1 cellular context compared by ENCODE assay signal in the genomic region with DNA sequence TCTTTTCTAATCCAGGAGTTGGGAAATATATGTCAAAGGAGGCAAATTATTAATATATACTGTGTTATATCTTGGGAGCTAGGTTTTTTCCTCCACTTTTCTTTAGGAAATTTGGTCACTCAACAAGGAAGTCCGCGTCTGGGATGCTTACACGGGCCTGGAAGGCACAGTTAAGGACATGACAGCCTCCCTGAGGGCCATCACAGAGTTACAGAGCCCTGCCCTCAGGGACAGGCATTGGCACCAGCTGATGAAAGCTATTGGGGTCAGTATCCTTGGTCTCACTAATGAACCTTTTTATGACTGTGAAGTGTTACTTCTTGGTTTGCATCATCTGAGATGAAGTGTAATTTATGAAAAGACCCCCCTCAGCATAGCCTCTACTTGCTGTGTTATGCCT.
TF ChIP-seq lines count a peak whose summit lies in the region.

No MANE protein-coding gene starts in this region.

TF ChIP-seq in GM23338, 12 proteins besides CTCF, POLR2A, EP300 and RAD21 (continued from another document):
- TF ChIP-seq, protein P1, sequence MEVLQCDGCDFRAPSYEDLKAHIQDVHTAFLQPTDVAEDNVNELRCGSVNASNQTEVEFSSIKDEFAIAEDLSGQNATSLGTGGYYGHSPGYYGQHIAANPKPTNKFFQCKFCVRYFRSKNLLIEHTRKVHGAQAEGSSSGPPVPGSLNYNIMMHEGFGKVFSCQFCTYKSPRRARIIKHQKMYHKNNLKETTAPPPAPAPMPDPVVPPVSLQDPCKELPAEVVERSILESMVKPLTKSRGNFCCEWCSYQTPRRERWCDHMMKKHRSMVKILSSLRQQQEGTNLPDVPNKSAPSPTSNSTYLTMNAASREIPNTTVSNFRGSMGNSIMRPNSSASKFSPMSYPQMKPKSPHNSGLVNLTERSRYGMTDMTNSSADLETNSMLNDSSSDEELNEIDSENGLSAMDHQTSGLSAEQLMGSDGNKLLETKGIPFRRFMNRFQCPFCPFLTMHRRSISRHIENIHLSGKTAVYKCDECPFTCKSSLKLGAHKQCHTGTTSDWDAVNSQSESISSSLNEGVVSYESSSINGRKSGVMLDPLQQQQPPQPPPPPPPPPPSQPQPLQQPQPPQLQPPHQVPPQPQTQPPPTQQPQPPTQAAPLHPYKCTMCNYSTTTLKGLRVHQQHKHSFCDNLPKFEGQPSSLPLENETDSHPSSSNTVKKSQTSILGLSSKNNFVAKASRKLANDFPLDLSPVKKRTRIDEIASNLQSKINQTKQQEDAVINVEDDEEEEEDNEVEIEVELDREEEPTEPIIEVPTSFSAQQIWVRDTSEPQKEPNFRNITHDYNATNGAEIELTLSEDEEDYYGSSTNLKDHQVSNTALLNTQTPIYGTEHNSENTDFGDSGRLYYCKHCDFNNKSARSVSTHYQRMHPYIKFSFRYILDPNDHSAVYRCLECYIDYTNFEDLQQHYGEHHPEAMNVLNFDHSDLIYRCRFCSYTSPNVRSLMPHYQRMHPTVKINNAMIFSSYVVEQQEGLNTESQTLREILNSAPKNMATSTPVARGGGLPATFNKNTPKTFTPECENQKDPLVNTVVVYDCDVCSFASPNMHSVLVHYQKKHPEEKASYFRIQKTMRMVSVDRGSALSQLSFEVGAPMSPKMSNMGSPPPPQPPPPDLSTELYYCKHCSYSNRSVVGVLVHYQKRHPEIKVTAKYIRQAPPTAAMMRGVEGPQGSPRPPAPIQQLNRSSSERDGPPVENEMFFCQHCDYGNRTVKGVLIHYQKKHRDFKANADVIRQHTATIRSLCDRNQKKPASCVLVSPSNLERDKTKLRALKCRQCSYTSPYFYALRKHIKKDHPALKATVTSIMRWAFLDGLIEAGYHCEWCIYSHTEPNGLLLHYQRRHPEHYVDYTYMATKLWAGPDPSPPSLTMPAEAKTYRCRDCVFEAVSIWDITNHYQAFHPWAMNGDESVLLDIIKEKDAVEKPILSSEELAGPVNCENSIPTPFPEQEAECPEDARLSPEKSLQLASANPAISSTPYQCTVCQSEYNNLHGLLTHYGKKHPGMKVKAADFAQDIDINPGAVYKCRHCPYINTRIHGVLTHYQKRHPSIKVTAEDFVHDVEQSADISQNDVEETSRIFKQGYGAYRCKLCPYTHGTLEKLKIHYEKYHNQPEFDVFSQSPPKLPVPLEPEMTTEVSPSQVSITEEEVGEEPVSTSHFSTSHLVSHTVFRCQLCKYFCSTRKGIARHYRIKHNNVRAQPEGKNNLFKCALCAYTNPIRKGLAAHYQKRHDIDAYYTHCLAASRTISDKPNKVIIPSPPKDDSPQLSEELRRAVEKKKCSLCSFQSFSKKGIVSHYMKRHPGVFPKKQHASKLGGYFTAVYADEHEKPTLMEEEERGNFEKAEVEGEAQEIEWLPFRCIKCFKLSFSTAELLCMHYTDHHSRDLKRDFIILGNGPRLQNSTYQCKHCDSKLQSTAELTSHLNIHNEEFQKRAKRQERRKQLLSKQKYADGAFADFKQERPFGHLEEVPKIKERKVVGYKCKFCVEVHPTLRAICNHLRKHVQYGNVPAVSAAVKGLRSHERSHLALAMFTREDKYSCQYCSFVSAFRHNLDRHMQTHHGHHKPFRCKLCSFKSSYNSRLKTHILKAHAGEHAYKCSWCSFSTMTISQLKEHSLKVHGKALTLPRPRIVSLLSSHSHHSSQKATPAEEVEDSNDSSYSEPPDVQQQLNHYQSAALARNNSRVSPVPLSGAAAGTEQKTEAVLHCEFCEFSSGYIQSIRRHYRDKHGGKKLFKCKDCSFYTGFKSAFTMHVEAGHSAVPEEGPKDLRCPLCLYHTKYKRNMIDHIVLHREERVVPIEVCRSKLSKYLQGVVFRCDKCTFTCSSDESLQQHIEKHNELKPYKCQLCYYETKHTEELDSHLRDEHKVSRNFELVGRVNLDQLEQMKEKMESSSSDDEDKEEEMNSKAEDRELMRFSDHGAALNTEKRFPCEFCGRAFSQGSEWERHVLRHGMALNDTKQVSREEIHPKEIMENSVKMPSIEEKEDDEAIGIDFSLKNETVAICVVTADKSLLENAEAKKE (CRISPR knock-in tag; IDR thresholded peaks at IDR 0.05): no peak
- TF ChIP-seq POLR2AphosphoS5 (IDR thresholded peaks at IDR 0.05; ENCODE audit: low read depth): no peak
- no peak for TF ChIP-seq NANOG (IDR thresholded peaks at IDR 0.05; ENCODE audit: borderline replicate concordance)
- TF ChIP-seq ZNF114 (CRISPR knock-in tag; IDR thresholded peaks at IDR 0.05): no peak
- TF ChIP-seq JUNB (IDR thresholded peaks at IDR 0.05; ENCODE audit: unreplicated experiment): no peak
- no peak for TF ChIP-seq ZNF331 (CRISPR knock-in tag; IDR thresholded peaks at IDR 0.05; ENCODE audit: low read depth)
- TF ChIP-seq EZH2 (IDR thresholded peaks at IDR 0.05; ENCODE audit: low read depth, unreplicated experiment): no peak
- no peak for TF ChIP-seq EZH2phosphoT487 (IDR thresholded peaks at IDR 0.05; ENCODE audit: unreplicated experiment)
- TF ChIP-seq, protein P2, sequence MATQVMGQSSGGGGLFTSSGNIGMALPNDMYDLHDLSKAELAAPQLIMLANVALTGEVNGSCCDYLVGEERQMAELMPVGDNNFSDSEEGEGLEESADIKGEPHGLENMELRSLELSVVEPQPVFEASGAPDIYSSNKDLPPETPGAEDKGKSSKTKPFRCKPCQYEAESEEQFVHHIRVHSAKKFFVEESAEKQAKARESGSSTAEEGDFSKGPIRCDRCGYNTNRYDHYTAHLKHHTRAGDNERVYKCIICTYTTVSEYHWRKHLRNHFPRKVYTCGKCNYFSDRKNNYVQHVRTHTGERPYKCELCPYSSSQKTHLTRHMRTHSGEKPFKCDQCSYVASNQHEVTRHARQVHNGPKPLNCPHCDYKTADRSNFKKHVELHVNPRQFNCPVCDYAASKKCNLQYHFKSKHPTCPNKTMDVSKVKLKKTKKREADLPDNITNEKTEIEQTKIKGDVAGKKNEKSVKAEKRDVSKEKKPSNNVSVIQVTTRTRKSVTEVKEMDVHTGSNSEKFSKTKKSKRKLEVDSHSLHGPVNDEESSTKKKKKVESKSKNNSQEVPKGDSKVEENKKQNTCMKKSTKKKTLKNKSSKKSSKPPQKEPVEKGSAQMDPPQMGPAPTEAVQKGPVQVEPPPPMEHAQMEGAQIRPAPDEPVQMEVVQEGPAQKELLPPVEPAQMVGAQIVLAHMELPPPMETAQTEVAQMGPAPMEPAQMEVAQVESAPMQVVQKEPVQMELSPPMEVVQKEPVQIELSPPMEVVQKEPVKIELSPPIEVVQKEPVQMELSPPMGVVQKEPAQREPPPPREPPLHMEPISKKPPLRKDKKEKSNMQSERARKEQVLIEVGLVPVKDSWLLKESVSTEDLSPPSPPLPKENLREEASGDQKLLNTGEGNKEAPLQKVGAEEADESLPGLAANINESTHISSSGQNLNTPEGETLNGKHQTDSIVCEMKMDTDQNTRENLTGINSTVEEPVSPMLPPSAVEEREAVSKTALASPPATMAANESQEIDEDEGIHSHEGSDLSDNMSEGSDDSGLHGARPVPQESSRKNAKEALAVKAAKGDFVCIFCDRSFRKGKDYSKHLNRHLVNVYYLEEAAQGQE (IDR thresholded peaks at IDR 0.05; ENCODE audit: unreplicated experiment): no peak
- no peak for TF ChIP-seq CREB1 (CRISPR knock-in tag; IDR thresholded peaks at IDR 0.05; ENCODE audit: low read depth)
- no peak for TF ChIP-seq STAT1 (IDR thresholded peaks at IDR 0.05; ENCODE audit: unreplicated experiment)
